Comparison of ENCODE assay signal across 16 cellular contexts in the genomic region with DNA sequence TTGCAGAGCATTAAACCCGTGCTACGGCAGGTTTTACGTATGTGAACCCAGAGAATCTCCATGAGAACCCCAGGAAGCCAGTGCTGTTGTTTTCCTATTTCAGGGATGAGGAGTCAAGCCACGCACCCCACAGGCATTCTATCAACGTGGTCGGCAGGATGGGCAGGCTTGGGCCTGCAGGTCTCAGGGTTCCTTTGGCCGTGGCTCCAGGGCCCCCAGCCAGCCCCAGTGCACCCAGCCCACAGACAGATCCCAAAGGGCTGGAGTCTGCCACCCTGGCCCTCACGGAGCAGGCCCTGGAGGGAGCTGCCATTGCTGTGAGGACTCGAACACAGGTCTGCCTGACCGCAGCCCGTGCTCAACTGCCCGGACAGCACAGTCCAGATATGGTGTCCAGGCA.
DNase-seq lines count a peak whose midpoint lies in the region; ATAC-seq and TF ChIP-seq lines count a peak whose summit lies in the region.
"Had no signal": no experiment of that assay in that cellular context is flagged by ENCODE, and none has a peak within 500 bp of the region (broad histone marks: within the 10 kb centered on the region; RNA-seq: fewer than 3 reads in every experiment).

No MANE protein-coding gene starts in this region.

- intact Hi-C loops in breast epithelium (cut with DNase I; ENCODE audit: low total_unique reads): no loop called here
- intact Hi-C loops in testis (cut with DNase I; ENCODE audit: low total_unique reads): no loop called here

- H3K27me3 ChIP-seq in Peyer's patch (no peaks in the 10 kb centered on the region), breast epithelium (no peaks in the 10 kb centered on the region), mucosa of rectum (ENCODE audit: control insufficient read depth in 2 of 2, insufficient read depth in 2 of 2, low read length in 2 of 2) (no peaks in the 10 kb centered on the region), testis (no peaks in the 10 kb centered on the region)

- no peak for DNase-seq in Peyer's patch
- DNase-seq in breast epithelium (ENCODE audit: low spot score in 2 of 2): no peak
- DNase-seq in testis: no peak
- no peak for DNase-seq in T-cell
- no peak for DNase-seq in HuH-7 (ENCODE audit: low spot score)
- DNase-seq: activated CD4-positive, alpha-beta T cell treated with anti-CD3 and anti-CD28 coated beads, Interleukin-2, amount 10 ng/mL, durations not matched to agents 7 days and 5 days; AML-193; effector CD8-positive, alpha-beta T cell; glutamatergic neuron; kidney; NCI-H2029; T-helper 2 cell had no signal

- H3K4me3 Mint-ChIP-seq in T-cell: no peak overlapping the region
- H3K4me3 Mint-ChIP-seq: activated CD4-positive, alpha-beta T cell treated with anti-CD3 and anti-CD28 coated beads, Interleukin-2, amount 10 ng/mL, durations not matched to agents 7 days and 5 days had no signal

- no peak overlapping the region for H3K27ac Mint-ChIP-seq in T-cell

- TF ChIP-seq POLR2A in Peyer's patch (IDR thresholded peaks at IDR 0.05): no peak
- TF ChIP-seq POLR2A in breast epithelium (IDR thresholded peaks at IDR 0.05): no peak
- no peak for TF ChIP-seq POLR2A in testis (IDR thresholded peaks at IDR 0.05)

- TF ChIP-seq CTCF in Peyer's patch (IDR thresholded peaks at IDR 0.05) (no peak), breast epithelium (IDR thresholded peaks at IDR 0.05) (no peak), testis (IDR thresholded peaks at IDR 0.05) (no peak)

- no peaks in the 10 kb centered on the region for H3K27me3 Mint-ChIP-seq in T-cell
- H3K27me3 Mint-ChIP-seq: activated CD4-positive, alpha-beta T cell treated with anti-CD3 and anti-CD28 coated beads, Interleukin-2, amount 10 ng/mL, durations not matched to agents 7 days and 5 days had no signal

- 63 to 72% methylated on average over 10 to 12 of the region's 12 CpGs for WGBS in testis, 2 donors

- peaks cover 0 to 25% (median 0%) of the 10 kb centered on the region in 4 donors for H3K4me1 ChIP-seq in Peyer's patch
- H3K4me1 ChIP-seq in breast epithelium: peaks cover 7 to 34% of the 10 kb centered on the region in 2 donors
- peaks cover 20 to 23% of the 10 kb centered on the region in 2 donors for H3K4me1 ChIP-seq in mucosa of rectum (ENCODE audit: control insufficient read depth in 2 of 2, insufficient read depth in 2 of 2, low read length in 2 of 2)
- peaks cover 32% of the 10 kb centered on the region for H3K4me1 ChIP-seq in testis

- POLR2A ChIA-PET in T-cell (lab: Charles Lee): no interaction called here

- CTCF ChIA-PET in T-cell (lab: Charles Lee): no interaction called here

- peaks cover 3% of the 10 kb centered on the region for H3K36me3 Mint-ChIP-seq in T-cell

- no peaks in the 10 kb centered on the region for H3K9me3 Mint-ChIP-seq in T-cell
- H3K9me3 Mint-ChIP-seq: activated CD4-positive, alpha-beta T cell treated with anti-CD3 and anti-CD28 coated beads, Interleukin-2, amount 10 ng/mL, durations not matched to agents 7 days and 5 days had no signal

- H3K4me3 ChIP-seq in Peyer's patch (no peak overlapping the region), breast epithelium (peak overlapping the region in 1 of 3 donors; percentile 15), mucosa of rectum (ENCODE audit: low read length in 2 of 2) (no peak overlapping the region), testis (no peak overlapping the region)

- peaks cover 0 to 22% (median 0%) of the 10 kb centered on the region in 3 donors for H3K36me3 ChIP-seq in Peyer's patch
- H3K36me3 ChIP-seq in breast epithelium: no peaks in the 10 kb centered on the region
- H3K36me3 ChIP-seq in mucosa of rectum (ENCODE audit: control insufficient read depth in 2 of 2, insufficient read depth in 2 of 2, low read length in 2 of 2): peaks cover 19 to 23% of the 10 kb centered on the region in 2 donors
- H3K36me3 ChIP-seq in testis (ENCODE audit: low read depth, missing control alignments): no peaks in the 10 kb centered on the region

- peak overlapping the region in 3 of 4 donors; percentile 0 to 46 (median 46) for H3K27ac ChIP-seq in Peyer's patch
- peak overlapping the region; percentile 73 to 92 for H3K27ac ChIP-seq in breast epithelium
- peak overlapping the region; percentile 1 to 21 for H3K27ac ChIP-seq in mucosa of rectum (ENCODE audit: low read depth in 2 of 2, low read length in 2 of 2)
- H3K27ac ChIP-seq in testis: peak overlapping the region; percentile 69 to 80

- no peaks in the 10 kb centered on the region for H3K4me1 Mint-ChIP-seq in T-cell
- H3K4me1 Mint-ChIP-seq: activated CD4-positive, alpha-beta T cell treated with anti-CD3 and anti-CD28 coated beads, Interleukin-2, amount 10 ng/mL, durations not matched to agents 7 days and 5 days had no signal

- H3K9me3 ChIP-seq in Peyer's patch (no peaks in the 10 kb centered on the region), breast epithelium (no peaks in the 10 kb centered on the region), mucosa of rectum (ENCODE audit: control insufficient read depth in 2 of 2, low read length in 2 of 2) (no peaks in the 10 kb centered on the region), testis (no peaks in the 10 kb centered on the region)

- no peak overlapping the region for H3K9ac ChIP-seq in mucosa of rectum (ENCODE audit: low read depth in 1 of 2, low read length in 2 of 2)

- ATAC-seq in HG02840 (IDR thresholded peaks at IDR 0.05; ENCODE audit: low FRiP score, unreplicated experiment): no peak
- no peak for ATAC-seq in T-cell (replicated peaks in 1 of 4)
- no peak for ATAC-seq in GM19395 (IDR thresholded peaks at IDR 0.05; ENCODE audit: unreplicated experiment)
- ATAC-seq: sciatic nerve had no signal

Comparison
In these comparisons a context has a peak if more than half of its experiments do, and no peak if none do; other contexts are left out.
1. H3K27ac ChIP-seq: peak in every context shown above with its lines; median percentile 82 in breast epithelium; 74 in testis; 46 in Peyer's patch; 11 in mucosa of rectum.